1 cellular context compared by ENCODE assay signal in genomic region chr14:103194256-103195045, GRCh38.
TF ChIP-seq lines count a peak whose summit lies in the region.

No MANE protein-coding gene starts in this region.

TF ChIP-seq in K562, 482 proteins besides CTCF, POLR2A, EP300 and RAD21 (continued from another document):
- TF ChIP-seq ZNF318 (IDR thresholded peaks at IDR 0.05; ENCODE audit: borderline replicate concordance in 1 of 2, low read depth in 1 of 2) (no peak), ZNF384 (IDR thresholded peaks at IDR 0.05; ENCODE audit: low read depth, low read length) (no peak), SP2 (IDR thresholded peaks at IDR 0.05; ENCODE audit: extremely low read depth, low read depth, low read length, poor library complexity, severe bottlenecking) (no peak), SIRT6 (IDR thresholded peaks at IDR 0.05; ENCODE audit: low read depth, low read length) (no peak), PKNOX1 (IDR thresholded peaks at IDR 0.05) (no peak), E2F1 (CRISPR knock-in tag; IDR thresholded peaks at IDR 0.05) (no peak), ZHX1 (conservative IDR thresholded peaks at IDR 0.05; ENCODE audit: low read length) (no peak), CEBPG (CRISPR knock-in tag; IDR thresholded peaks at IDR 0.05) (no peak), CEBPG (tag; conservative IDR thresholded peaks at IDR 0.05 in 1 of 2, IDR thresholded peaks at IDR 0.05 in 1 of 2) (peak; percentile 70 to 75)
